In genomic region chr13:75310005-75310580, GRCh38 we compare ENCODE assay signal across 16 cellular contexts.
DNase-seq lines count a peak whose midpoint lies in the region; ATAC-seq and TF ChIP-seq lines count a peak whose summit lies in the region.
"Had no signal": no experiment of that assay in that cellular context is flagged by ENCODE, and none has a peak within 500 bp of the region (broad histone marks: within the 10 kb centered on the region; RNA-seq: fewer than 3 reads in every experiment).

No MANE protein-coding gene starts in this region.

- no peak for ATAC-seq in activated T-cell treated with anti-CD3 and anti-CD28 coated beads, Interleukin-2, amount 50 U/mL, for 72 hours (replicated peaks in 1 of 2)
- no peak for ATAC-seq in activated T-cell treated with anti-CD3 and anti-CD28 coated beads, Interleukin-2, amount 50 U/mL, for 4 hours
- ATAC-seq in HG02678 (IDR thresholded peaks at IDR 0.05; ENCODE audit: unreplicated experiment): peak; percentile 41
- no peak for ATAC-seq in activated T-helper 17 cell treated with anti-CD3 and anti-CD28 coated beads, Interleukin-2, amount 50 U/mL, for 72 hours (replicated peaks)
- ATAC-seq in GM21786 (IDR thresholded peaks at IDR 0.05; ENCODE audit: unreplicated experiment): no peak
- ATAC-seq: A549 had no signal

- no peak for TF ChIP-seq EP300 in stomach (IDR thresholded peaks at IDR 0.05)

- no peak overlapping the region for H3K27ac Mint-ChIP-seq in activated T-cell treated with anti-CD3 and anti-CD28 coated beads, Interleukin-2, amount 50 U/mL, for 72 hours
- H3K27ac Mint-ChIP-seq in activated T-helper 17 cell treated with anti-CD3 and anti-CD28 coated beads, Interleukin-2, amount 50 U/mL, for 72 hours: peak overlapping the region; percentile 22

- WGBS in thymus: 97% methylated on average over 8 of the region's 8 CpGs
- 85 to 96% (median 92%) methylated on average over 8 of the region's 8 CpGs for WGBS in stomach, 5 donors

- H3K9me3 ChIP-seq in thymus (ENCODE audit: control insufficient read depth) (no peaks in the 10 kb centered on the region), stomach (no peaks in the 10 kb centered on the region)
- H3K9me3 ChIP-seq: A549 had no signal

- TF ChIP-seq POLR2A in stomach (IDR thresholded peaks at IDR 0.05): no peak

- TF ChIP-seq CTCF in stomach (IDR thresholded peaks at IDR 0.05): no peak

- peaks cover 11 to 35% of the 10 kb centered on the region in 2 donors for H3K36me3 Mint-ChIP-seq in activated T-cell treated with anti-CD3 and anti-CD28 coated beads, Interleukin-2, amount 50 U/mL, for 72 hours (ENCODE audit: insufficient read depth in 2 of 2)
- peaks cover 46% of the 10 kb centered on the region for H3K36me3 Mint-ChIP-seq in activated T-cell treated with anti-CD3 and anti-CD28 coated beads, Interleukin-2, amount 50 U/mL, for 4 hours (ENCODE audit: insufficient read depth)
- peaks cover 70% of the 10 kb centered on the region for H3K36me3 Mint-ChIP-seq in activated T-helper 17 cell treated with anti-CD3 and anti-CD28 coated beads, Interleukin-2, amount 50 U/mL, for 72 hours (ENCODE audit: low read depth)

- H3K4me3 ChIP-seq in thymus (ENCODE audit: low read length) (no peak overlapping the region), stomach (no peak overlapping the region)
- H3K4me3 ChIP-seq: A549, SK-N-MC had no signal

- no peaks in the 10 kb centered on the region for H3K27me3 Mint-ChIP-seq in activated T-cell treated with anti-CD3 and anti-CD28 coated beads, Interleukin-2, amount 50 U/mL, for 72 hours (ENCODE audit: low read depth)
- no peaks in the 10 kb centered on the region for H3K27me3 Mint-ChIP-seq in activated T-cell treated with anti-CD3 and anti-CD28 coated beads, Interleukin-2, amount 50 U/mL, for 4 hours (ENCODE audit: low read depth)
- no peaks in the 10 kb centered on the region for H3K27me3 Mint-ChIP-seq in activated T-helper 17 cell treated with anti-CD3 and anti-CD28 coated beads, Interleukin-2, amount 50 U/mL, for 72 hours

- H3K36me3 ChIP-seq in thymus (ENCODE audit: control insufficient read depth, insufficient read depth) (no peaks in the 10 kb centered on the region), stomach (peaks cover 0 to 28% (median 26%) of the 10 kb centered on the region in 4 donors)

- no peaks in the 10 kb centered on the region for H3K27me3 ChIP-seq in thymus (ENCODE audit: control insufficient read depth, insufficient read depth)
- H3K27me3 ChIP-seq in stomach: no peaks in the 10 kb centered on the region

- no peak for DNase-seq in activated T-cell treated with anti-CD3 and anti-CD28 coated beads, Interleukin-2, amount 50 U/mL, for 72 hours
- DNase-seq in activated T-cell treated with anti-CD3 and anti-CD28 coated beads, Interleukin-2, amount 50 U/mL, for 4 hours: no peak
- DNase-seq in T-helper 1 cell (no peak), stomach (no peak)
- DNase-seq: central memory CD4-positive, alpha-beta T cell; foreskin melanocyte; GDM1; IMR-90; nucleus accumbens; stimulated activated CD4-positive, alpha-beta T cell treated with anti-CD3 and anti-CD28 coated beads, Interleukin-4, amount 100 ng/mL, for 4 hours had no signal

- peak overlapping the region; percentile 19 to 43 for H3K4me3 Mint-ChIP-seq in activated T-cell treated with anti-CD3 and anti-CD28 coated beads, Interleukin-2, amount 50 U/mL, for 72 hours
- H3K4me3 Mint-ChIP-seq in activated T-cell treated with anti-CD3 and anti-CD28 coated beads, Interleukin-2, amount 50 U/mL, for 4 hours: no peak overlapping the region
- H3K4me3 Mint-ChIP-seq in activated T-helper 17 cell treated with anti-CD3 and anti-CD28 coated beads, Interleukin-2, amount 50 U/mL, for 72 hours: peak overlapping the region; percentile 48

- H3K4me1 ChIP-seq in thymus (ENCODE audit: control insufficient read depth, insufficient read depth, low read length) (no peaks in the 10 kb centered on the region), stomach (peaks cover 0 to 16% (median 0%) of the 10 kb centered on the region in 4 donors)
- H3K4me1 ChIP-seq: A549 had no signal

- peaks cover 59% of the 10 kb centered on the region for H3K4me1 Mint-ChIP-seq in activated T-cell treated with anti-CD3 and anti-CD28 coated beads, Interleukin-2, amount 50 U/mL, for 72 hours (ENCODE audit: low read depth)
- peaks cover 21% of the 10 kb centered on the region for H3K4me1 Mint-ChIP-seq in activated T-cell treated with anti-CD3 and anti-CD28 coated beads, Interleukin-2, amount 50 U/mL, for 4 hours (ENCODE audit: low read depth)
- H3K4me1 Mint-ChIP-seq in activated T-helper 17 cell treated with anti-CD3 and anti-CD28 coated beads, Interleukin-2, amount 50 U/mL, for 72 hours: peaks cover 18% of the 10 kb centered on the region

- H3K27ac ChIP-seq in thymus (ENCODE audit: low read depth) (peak overlapping the region; percentile 47), stomach (no peak overlapping the region)
- H3K27ac ChIP-seq: A549, SK-N-MC had no signal

- intact Hi-C loops in stomach (cut with DNase I; ENCODE audit: low total_unique reads): no loop called here

- peaks cover 0 to 2% of the 10 kb centered on the region in 2 donors for H3K9me3 Mint-ChIP-seq in activated T-cell treated with anti-CD3 and anti-CD28 coated beads, Interleukin-2, amount 50 U/mL, for 72 hours
- no peaks in the 10 kb centered on the region for H3K9me3 Mint-ChIP-seq in activated T-cell treated with anti-CD3 and anti-CD28 coated beads, Interleukin-2, amount 50 U/mL, for 4 hours
- no peaks in the 10 kb centered on the region for H3K9me3 Mint-ChIP-seq in activated T-helper 17 cell treated with anti-CD3 and anti-CD28 coated beads, Interleukin-2, amount 50 U/mL, for 72 hours
